17 cellular contexts compared by ENCODE assay signal in the genomic region with DNA sequence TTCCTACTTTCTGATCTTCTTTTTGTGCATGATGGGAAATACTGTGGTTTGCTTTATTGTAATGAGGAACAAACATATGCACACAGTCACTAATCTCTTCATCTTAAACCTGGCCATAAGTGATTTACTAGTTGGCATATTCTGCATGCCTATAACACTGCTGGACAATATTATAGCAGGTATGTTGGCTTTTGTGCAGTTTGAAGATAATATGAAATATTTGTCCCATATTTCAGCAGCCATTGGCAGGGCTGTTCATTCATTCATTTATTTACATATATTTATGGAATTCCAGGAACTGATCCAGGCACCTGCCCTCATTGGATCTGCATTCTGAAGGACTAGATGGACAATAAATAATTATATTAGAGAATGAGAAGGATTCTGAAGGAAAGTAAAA.
DNase-seq lines count a peak whose midpoint lies in the region; TF ChIP-seq lines count a peak whose summit lies in the region.
"Had no signal": no experiment of that assay in that cellular context is flagged by ENCODE, and none has a peak within 500 bp of the region (broad histone marks: within the 10 kb centered on the region; RNA-seq: fewer than 3 reads in every experiment).

No MANE protein-coding gene starts in this region.

- peak overlapping the region; percentile 87; the same call in 1 of the 2 replicates for H3K27ac ChIP-seq in HUES6 (ENCODE audit: low read depth, low read length)
- H3K27ac ChIP-seq in epithelial cell of prostate = peak overlapping the region; percentile 17
- H3K27ac ChIP-seq in dorsolateral prefrontal cortex = no peak overlapping the region
- H3K27ac ChIP-seq in osteoblast (ENCODE audit: low read depth, low read length) = no peak overlapping the region
- H3K27ac ChIP-seq: BLaER1 had no signal

- no peak overlapping the region for H3K4me2 ChIP-seq in osteoblast (ENCODE audit: insufficient read depth, low read length)
- H3K4me2 ChIP-seq: BLaER1 had no signal

- intact Hi-C loops in dorsolateral prefrontal cortex (cut with DNase I) = no loop called here

- no peak overlapping the region for H2AFZ ChIP-seq in osteoblast (ENCODE audit: low read length)

- TF ChIP-seq CTCF in dorsolateral prefrontal cortex (IDR thresholded peaks at IDR 0.05 in 54 of 56, conservative IDR thresholded peaks at IDR 0.05 in 2 of 56; ENCODE audit: low read depth in 1 of 56, partially characterized antibody in 56 of 56) (no peak), osteoblast (IDR thresholded peaks at IDR 0.05; ENCODE audit: extremely low read depth, low read depth, low read length) (no peak)

- no peaks in the 10 kb centered on the region for H3K27me3 ChIP-seq in HUES6 (ENCODE audit: control insufficient read depth, insufficient read depth, low read length)
- no peaks in the 10 kb centered on the region for H3K27me3 ChIP-seq in dorsolateral prefrontal cortex
- H3K27me3 ChIP-seq in osteoblast (ENCODE audit: insufficient read depth, low read length) = no peaks in the 10 kb centered on the region
- H3K27me3 ChIP-seq: BE2C, BLaER1 had no signal

- H3K36me3 ChIP-seq in HUES6 (ENCODE audit: control insufficient read depth, insufficient read depth, low read length) (no peaks in the 10 kb centered on the region), osteoblast (ENCODE audit: insufficient read depth, low read length) (no peaks in the 10 kb centered on the region)
- H3K36me3 ChIP-seq: BE2C, BLaER1 had no signal

- H3K79me2 ChIP-seq in osteoblast (ENCODE audit: insufficient read depth, low read length) = no peaks in the 10 kb centered on the region

- peaks cover 19% of the 10 kb centered on the region for H3K4me1 ChIP-seq in HUES6 (ENCODE audit: control insufficient read depth, insufficient read depth, low read length)
- H3K4me1 ChIP-seq in osteoblast (ENCODE audit: insufficient read depth, low read length) = no peaks in the 10 kb centered on the region
- H3K4me1 ChIP-seq: BE2C, BLaER1, Caco-2 had no signal

- peaks cover 4% of the 10 kb centered on the region; the same call in 1 of the 2 replicates for H3K9me3 ChIP-seq in HUES6 (ENCODE audit: control insufficient read depth, insufficient read depth, low read depth, low read length)
- no peaks in the 10 kb centered on the region for H3K9me3 ChIP-seq in osteoblast (ENCODE audit: low read depth, low read length)
- H3K9me3 ChIP-seq: BE2C, BLaER1, Caco-2 had no signal

- H4K20me1 ChIP-seq in osteoblast (ENCODE audit: insufficient read depth, low read length) = no peaks in the 10 kb centered on the region
- H4K20me1 ChIP-seq: BLaER1 had no signal

- DNase-seq in OCI-M1 (lab: John Stamatoyannopoulos, UW) (peak; percentile 15), epithelial cell of prostate (ENCODE audit: low read depth, low spot score) (no peak), dorsolateral prefrontal cortex (no peak), osteoblast (ENCODE audit: insufficient read length, low spot score, missing footprints) (no peak)
- DNase-seq in activated CD4-positive, alpha-beta T cell treated with anti-CD3 and anti-CD28 coated beads, Interleukin-2, amount 50 U/mL, for 4 hours = no peak
- DNase-seq: 8988T; ACHN; BE2C; C1 segment of cervical spinal cord; Caco-2; Calu3; CD4-positive, alpha-beta memory T cell; CD4-positive, CD25-positive, alpha-beta regulatory T cell; DMS79 treated with DMSO at 0.1 percent for 48 hours; GF-D8 had no signal

- H3K4me3 ChIP-seq in HUES6 (ENCODE audit: low read depth, low read length) (no peak overlapping the region), dorsolateral prefrontal cortex (no peak overlapping the region), osteoblast (ENCODE audit: insufficient read depth, low read length) (no peak overlapping the region)
- H3K4me3 ChIP-seq: BLaER1 had no signal

- H3K9ac ChIP-seq in HUES6 (ENCODE audit: low read length) = no peak overlapping the region
- H3K9ac ChIP-seq: BLaER1 had no signal

Comparison
In these comparisons a context has a peak if more than half of its experiments do, and no peak if none do; other contexts are left out.
1. H3K27ac ChIP-seq: peak in HUES6 (single experiment) and epithelial cell of prostate (single experiment); none in dorsolateral prefrontal cortex (0 of 59) and osteoblast (single experiment).